In genomic region chr2:240846881-240847601, GRCh38 we compare ENCODE assay signal across 20 cellular contexts. TPM values are rescaled to one million over a fixed set of nuclear protein-coding genes. Genes with fewer than 3 reads are reported as not detected.
DNase-seq lines count a peak whose midpoint lies in the region; ATAC-seq and TF ChIP-seq lines count a peak whose summit lies in the region.
"Had no signal": no experiment of that assay in that cellular context is flagged by ENCODE, and none has a peak within 500 bp of the region (broad histone marks: within the 10 kb centered on the region; RNA-seq: fewer than 3 reads in every experiment).

No MANE protein-coding gene starts in this region.

- H3K27ac ChIP-seq in GM23338 (ENCODE audit: low read depth) (no peak overlapping the region), SK-N-SH (ENCODE audit: low read depth in 2 of 2, low read length in 1 of 2) (no peak overlapping the region)
- H3K27ac ChIP-seq: GM23248, KMS-11, SJSA1 had no signal

- H3F3A ChIP-seq in GM23338 (replicated peaks; ENCODE audit: low read depth) (no peaks in the 10 kb centered on the region), SK-N-SH (replicated peaks; ENCODE audit: insufficient read depth) (no peaks in the 10 kb centered on the region)

- H3K79me2 ChIP-seq in GM23338 (replicated peaks; ENCODE audit: insufficient read depth) = no peaks in the 10 kb centered on the region
- no peaks in the 10 kb centered on the region for H3K79me2 ChIP-seq in SK-N-SH (ENCODE audit: insufficient read depth)

- ATAC-seq in GM23338 (no peak), mucosa of descending colon (peak; percentile 48), GM18498 (IDR thresholded peaks at IDR 0.05; ENCODE audit: unreplicated experiment) (no peak), GM19023 (IDR thresholded peaks at IDR 0.05; ENCODE audit: unreplicated experiment) (no peak)

- no peak overlapping the region for H3K9ac ChIP-seq in SK-N-SH
- H3K9ac ChIP-seq: GM23248, KMS-11 had no signal

- intact Hi-C loops in Calu3 (cut with micrococcal nuclease; ENCODE audit: unreplicated experiment) = no loop called here
- intact Hi-C loops in mucosa of descending colon (cut with DNase I, micrococcal nuclease) = no loop called here

- TF ChIP-seq RAD21 in SK-N-SH (IDR thresholded peaks at IDR 0.05; ENCODE audit: low read length) = no peak

- H3K27me3 ChIP-seq in GM23338 (ENCODE audit: insufficient read depth) = no peaks in the 10 kb centered on the region
- no peaks in the 10 kb centered on the region; the same call in 1 of the 2 replicates for H3K27me3 ChIP-seq in SK-N-SH (ENCODE audit: insufficient read depth)

- H3K36me3 Mint-ChIP-seq in Calu3 (ENCODE audit: insufficient read depth, unreplicated experiment) = peaks cover 7% of the 10 kb centered on the region
- peaks cover 15% of the 10 kb centered on the region for H3K36me3 Mint-ChIP-seq in GM23338 (ENCODE audit: low read depth)
- no peaks in the 10 kb centered on the region for H3K36me3 Mint-ChIP-seq in brain
- H3K36me3 Mint-ChIP-seq: CD8-positive, alpha-beta memory T cell had no signal

- H3K4me1 ChIP-seq in GM23338 (ENCODE audit: insufficient read depth) (peaks cover 11% of the 10 kb centered on the region), mucosa of descending colon (ENCODE audit: low read depth) (peaks cover 10% of the 10 kb centered on the region), SK-N-SH (ENCODE audit: control insufficient read depth in 1 of 2, insufficient read depth in 2 of 2, low read depth in 1 of 2, low read length in 1 of 2) (no peaks in the 10 kb centered on the region)

- H3K4me1 Mint-ChIP-seq in Calu3 (ENCODE audit: low read depth, unreplicated experiment) = peaks cover 7% of the 10 kb centered on the region
- peaks cover 27% of the 10 kb centered on the region for H3K4me1 Mint-ChIP-seq in GM23338
- peaks cover 32% of the 10 kb centered on the region for H3K4me1 Mint-ChIP-seq in brain
- H3K4me1 Mint-ChIP-seq: CD8-positive, alpha-beta memory T cell had no signal

- H3K4me3 Mint-ChIP-seq in Calu3 (ENCODE audit: low read depth, unreplicated experiment) (no peak overlapping the region), GM23338 (no peak overlapping the region), brain (no peak overlapping the region)
- H3K4me3 Mint-ChIP-seq: CD8-positive, alpha-beta memory T cell had no signal

- H3K27ac Mint-ChIP-seq in Calu3 (ENCODE audit: unreplicated experiment) (no peak overlapping the region), GM23338 (0 out of 2 replicates have a peak overlapping the region, but pooled peaks have one; percentile 17), brain (peak overlapping the region in 4 of 5 experiments; percentile 33 to 90 (median 52))

- H3K9me3 Mint-ChIP-seq in Calu3 (ENCODE audit: low read depth, unreplicated experiment) (peaks cover 12% of the 10 kb centered on the region), GM23338 (peaks cover 36% of the 10 kb centered on the region), brain (peaks cover 0 to 16% (median 2%) of the 10 kb centered on the region in 5 experiments)
- H3K9me3 Mint-ChIP-seq: CD8-positive, alpha-beta memory T cell had no signal

- H3K9me2 ChIP-seq in GM23338 (ENCODE audit: insufficient read depth) (0 out of 2 replicates have a peak, but pooled peaks cover 7% of the 10 kb centered on the region), SK-N-SH (no peaks in the 10 kb centered on the region)

- no TSS peak for BruUV-seq in Calu3 (replicated peaks; lab: Mats Ljungman, UMichigan)

- H2AFZ ChIP-seq in GM23338 = no peak overlapping the region
- H2AFZ ChIP-seq in SK-N-SH (ENCODE audit: low read depth) = no peak overlapping the region
- H2AFZ ChIP-seq: GM23248 had no signal

- H3K4me2 ChIP-seq in GM23338 (no peak overlapping the region), SK-N-SH (no peak overlapping the region)
- H3K4me2 ChIP-seq: KMS-11 had no signal

- TF ChIP-seq CTCF in Calu3 (IDR thresholded peaks at IDR 0.05; ENCODE audit: unreplicated experiment) (no peak), GM23338 (conservative IDR thresholded peaks at IDR 0.05; ENCODE audit: low read depth in 2 of 2) (no peak), brain (conservative IDR thresholded peaks at IDR 0.05) (no peak), mucosa of descending colon (IDR thresholded peaks at IDR 0.05) (no peak), SK-N-SH (IDR thresholded peaks at IDR 0.05) (no peak)

- no peaks in the 10 kb centered on the region for H4K20me1 ChIP-seq in GM23338 (replicated peaks; ENCODE audit: insufficient read depth)
- H4K20me1 ChIP-seq in SK-N-SH (ENCODE audit: insufficient read depth) = no peaks in the 10 kb centered on the region

- no peak for TF ChIP-seq EP300 in SK-N-SH (IDR thresholded peaks at IDR 0.05; ENCODE audit: borderline replicate concordance in 1 of 2, low read depth in 1 of 2, low read length in 1 of 2)

- POLR2A ChIA-PET in SK-N-SH (lab: Yijun Ruan, JAX) = interaction anchor here (0.6 kb wide), 1 partner anchor 297 kb away, joined by 3 read pairs; no protein-coding TSS in a partner anchor

- 51% methylated on average over 5 of the region's 5 CpGs for WGBS in SK-N-SH (ENCODE audit: low lambda C conversion rate)

- CTCF ChIA-PET in Calu3 (lab: Charles Lee) = no interaction called here
- CTCF ChIA-PET in SK-N-SH (lab: Yijun Ruan, JAX) = interaction anchor here (0.7 kb wide), 1 partner anchor 1030 kb away, joined by 3 read pairs; no protein-coding TSS in a partner anchor

- H3K36me3 ChIP-seq in GM23338 (ENCODE audit: insufficient read depth) (no peaks in the 10 kb centered on the region), mucosa of descending colon (ENCODE audit: low read depth) (no peaks in the 10 kb centered on the region), SK-N-SH (replicated peaks in 1 of 2; ENCODE audit: control insufficient read depth in 1 of 2, insufficient read depth in 2 of 2, low read length in 1 of 2) (no peaks in the 10 kb centered on the region)
- H3K36me3 ChIP-seq: SJSA1 had no signal

- H3K27me3 Mint-ChIP-seq in Calu3 (ENCODE audit: unreplicated experiment) (peaks cover 70% of the 10 kb centered on the region), GM23338 (ENCODE audit: insufficient read depth, low read depth, poor library complexity) (peaks cover 3% of the 10 kb centered on the region), brain (peaks cover 18% of the 10 kb centered on the region)

- H3K9me3 ChIP-seq in mucosa of descending colon (no peaks in the 10 kb centered on the region), SK-N-SH (no peaks in the 10 kb centered on the region)

- DNase-seq in Calu3 = peak; percentile 28
- DNase-seq in GM23338 (ENCODE audit: low spot score) = no peak
- peak in 2 of 3 donors; percentile 64 to 70 for DNase-seq in mucosa of descending colon
- DNase-seq in activated effector memory CD4-positive, alpha-beta T cell treated with anti-CD3 and anti-CD28 coated beads, Interleukin-2, amount 50 U/mL, for 16 hours = no peak
- DNase-seq in SK-N-SH = no peak
- DNase-seq: ACHN; CD8-positive, alpha-beta memory T cell; DMS79 treated with DMSO at 0.1 percent for 48 hours; GM23248; MV-4-11; NCI-H1417; NCI-H187; NCI-H2107; NCI-H226; NCI-H524 treated with DMSO at 0.1 percent for 48 hours had no signal

- H3K4me3 ChIP-seq in GM23338 (0 out of 2 replicates have a peak overlapping the region, but pooled peaks have one; percentile 20), mucosa of descending colon (no peak overlapping the region), SK-N-SH (ENCODE audit: low read depth in 2 of 2, low read length in 1 of 2) (no peak overlapping the region)
- H3K4me3 ChIP-seq: GM23248, SJSA1 had no signal

TF ChIP-seq in GM23338, 12 proteins besides CTCF, POLR2A, EP300 and RAD21:
- no peak for TF ChIP-seq EZH2 (IDR thresholded peaks at IDR 0.05; ENCODE audit: low read depth, unreplicated experiment)

RNA-seq across cellular contexts. Expression of gene AGXT, which starts 21.6 kb away (rescaled TPM):
- not detected in 2 replicates for total RNA-seq in Calu3 (2022)
- total RNA-seq in GM23338 (2014; rRNA removed; shearing (Covaris generic)) = not detected in 2 replicates
- not detected in 2 replicates for polyA plus RNA-seq in GM23338 (2016; fragmentation: Nextera tagmentation; extraction: Ambion mirVana)
- 1.1 TPM for polyA plus RNA-seq in brain (ENCODE audit: insufficient read depth, low read depth, low replicate concordance)
- 1 to 10 TPM in 2 of 3 donors, under 1 TPM in 1; 0.22 to 4.1 (median 1.0) TPM for total RNA-seq in mucosa of descending colon
- not detected in 2 replicates for polyA plus RNA-seq in SK-N-SH (2012; rRNA removed)
- not detected in 2 replicates for polyA plus RNA-seq in SK-N-SH (2012; cell fraction: cytosol; rRNA removed)
- not detected in 2 replicates for polyA plus RNA-seq in SK-N-SH (2012; cell fraction: nucleus; rRNA removed)
- total RNA-seq: CD8-positive, alpha-beta memory T cell; GM23248 had no signal
- polyA plus RNA-seq: CD8-positive, alpha-beta memory T cell; GM23248 had no signal

RNA-seq across cellular contexts. Expression of gene KIF1A, which starts 27.0 kb away (rescaled TPM):
- total RNA-seq in Calu3 (2022) = 280 and 298 TPM in 2 replicates
- 183 and 214 TPM in 2 replicates for total RNA-seq in GM23338 (2014; rRNA removed; shearing (Covaris generic))
- polyA plus RNA-seq in GM23338 (2016; fragmentation: Nextera tagmentation; extraction: Ambion mirVana) = 158 and 169 TPM in 2 replicates
- 574 TPM for polyA plus RNA-seq in brain (ENCODE audit: insufficient read depth, low read depth, low replicate concordance)
- total RNA-seq in mucosa of descending colon = 10 to 100 TPM in 1 of 3 donors, 1 to 10 TPM in 2; 1.5 to 17.2 (median 1.9) TPM
- 0.21 and 0.32 TPM in 2 replicates for polyA plus RNA-seq in SK-N-SH (2012; rRNA removed)
- 0.32 and 0.37 TPM in 2 replicates for polyA plus RNA-seq in SK-N-SH (2012; cell fraction: cytosol; rRNA removed)
- 0.56 and 1.3 TPM in 2 replicates for polyA plus RNA-seq in SK-N-SH (2012; cell fraction: nucleus; rRNA removed)
- total RNA-seq: SJSA1 had no signal
- polyA plus RNA-seq: CD8-positive, alpha-beta memory T cell had no signal

RNA-seq across cellular contexts. Expression of gene MAB21L4, which starts 48.9 kb away (rescaled TPM):
- total RNA-seq in Calu3 (2022) (2.8 and 3.0 TPM in 2 replicates), mucosa of descending colon (10 to 100 TPM in 1 of 3 donors, 1 to 10 TPM in 2; 3.3 to 13.2 (median 8.1) TPM)
- total RNA-seq in GM23338 (2014; rRNA removed; shearing (Covaris generic)) = not detected in 2 replicates
- polyA plus RNA-seq in GM23338 (2016; fragmentation: Nextera tagmentation; extraction: Ambion mirVana) (0.10 TPM in 1 of 2 replicates, not detected in the other), brain (ENCODE audit: insufficient read depth, low read depth, low replicate concordance) (0.22 TPM), SK-N-SH (2012; rRNA removed) (not detected in 2 replicates)
- polyA plus RNA-seq in SK-N-SH (2012; cell fraction: cytosol; rRNA removed) = not detected in 2 replicates
- not detected in 2 replicates for polyA plus RNA-seq in SK-N-SH (2012; cell fraction: nucleus; rRNA removed)
- total RNA-seq: CD8-positive, alpha-beta memory T cell; GM23248 had no signal
- polyA plus RNA-seq: CD8-positive, alpha-beta memory T cell; GM23248 had no signal

RNA-seq across cellular contexts. Expression of gene CROCC2, which starts 59.1 kb away (rescaled TPM):
- total RNA-seq in Calu3 (2022) (not detected in 2 replicates), mucosa of descending colon (under 1 TPM in 2 of 3 donors, not detected in 1; 0.07 to 0.19 TPM)
- not detected in 2 replicates for total RNA-seq in GM23338 (2014; rRNA removed; shearing (Covaris generic))
- polyA plus RNA-seq in GM23338 (2016; fragmentation: Nextera tagmentation; extraction: Ambion mirVana) (not detected in 2 replicates), brain (ENCODE audit: insufficient read depth, low read depth, low replicate concordance) (not detected), SK-N-SH (2012; rRNA removed) (not detected in 2 replicates)
- polyA plus RNA-seq in SK-N-SH (2012; cell fraction: cytosol; rRNA removed) = not detected in 2 replicates
- polyA plus RNA-seq in SK-N-SH (2012; cell fraction: nucleus; rRNA removed) = 0.01 and 0.06 TPM in 2 replicates
- total RNA-seq: CD8-positive, alpha-beta memory T cell; SJSA1 had no signal
- polyA plus RNA-seq: CD8-positive, alpha-beta memory T cell; GM23248 had no signal

Comparison
In these comparisons a context has a peak if more than half of its experiments do, and no peak if none do; other contexts are left out.
1. DNase-seq: peak in Calu3 (single experiment) and mucosa of descending colon (2 of 3); none in GM23338 (single experiment), activated effector memory CD4-positive, alpha-beta T cell treated with anti-CD3 and anti-CD28 coated beads, Interleukin-2, amount 50 U/mL, for 16 hours (single experiment) and SK-N-SH (single experiment).
2. RNA of gene KIF1A, which starts 27.0 kb away (total RNA-seq): 280 to 298 TPM in Calu3 and 183 to 214 TPM in GM23338; 1.5 to 17.2 TPM in mucosa of descending colon; every median in the first group is over 10 times any median in the second.